8 cellular contexts compared by ENCODE assay signal in genomic region chr10:69237528-69238159, GRCh38. TPM values are rescaled to one million over a fixed set of nuclear protein-coding genes. Genes with fewer than 3 reads are reported as not detected.
DNase-seq lines count a peak whose midpoint lies in the region; ATAC-seq and TF ChIP-seq lines count a peak whose summit lies in the region.

No MANE protein-coding gene starts in this region.

- H3K79me2 ChIP-seq in DND-41 (ENCODE audit: insufficient read depth, low read length), result no peaks in the 10 kb centered on the region

- no peak overlapping the region for H3K4me2 ChIP-seq in DND-41 (ENCODE audit: insufficient read depth, low read length)

- H3K9me3 ChIP-seq in DND-41 (ENCODE audit: insufficient read depth, low read length, severe bottlenecking) (no peaks in the 10 kb centered on the region), testis (no peaks in the 10 kb centered on the region)

- CTCF ChIA-PET in RWPE1 (lab: Yijun Ruan, JAX), result interaction anchor here (0.6 to 1.6 kb wide), 5 partner anchors 82 to 175 kb away, joined by 3 to 5 read pairs (median 4); no protein-coding TSS in a partner anchor

- intact Hi-C loops in testis (cut with DNase I; ENCODE audit: low total_unique reads), result loop anchor here (5.0 kb wide), 1 partner anchor 155 kb away; no protein-coding TSS in a partner anchor

- no peak overlapping the region for H3K4me3 ChIP-seq in DND-41 (ENCODE audit: low read depth in 1 of 2, low read length in 2 of 2)
- no peak overlapping the region for H3K4me3 ChIP-seq in LNCaP clone FGC (ENCODE audit: low read depth, low read length)
- no peak overlapping the region for H3K4me3 ChIP-seq in fibroblast of villous mesenchyme (ENCODE audit: low read depth, low read length)
- H3K4me3 ChIP-seq in testis, result peak overlapping the region in 1 of 2 donors; percentile 9

- no peak overlapping the region for H3K27ac ChIP-seq in DND-41 (ENCODE audit: low read length)
- H3K27ac ChIP-seq in RWPE1, result no peak overlapping the region
- H3K27ac ChIP-seq in testis, result no peak overlapping the region

- H3K27me3 ChIP-seq in DND-41 (ENCODE audit: insufficient read depth, low read length, poor library complexity) (no peaks in the 10 kb centered on the region), testis (no peaks in the 10 kb centered on the region)

- H3K9ac ChIP-seq in DND-41 (ENCODE audit: low read depth, low read length), result no peak overlapping the region

- H3K4me1 ChIP-seq in DND-41 (ENCODE audit: insufficient read depth, low read length) (no peaks in the 10 kb centered on the region), testis (peaks cover 8% of the 10 kb centered on the region)

- peak overlapping the region; percentile 19; the same call in 1 of the 2 replicates for H2AFZ ChIP-seq in DND-41 (ENCODE audit: low read depth, low read length)

- TF ChIP-seq CTCF in DND-41 (IDR thresholded peaks at IDR 0.05; ENCODE audit: borderline replicate concordance, extremely low read depth, low read length, poor library complexity, severe bottlenecking) (peak; percentile 90), LNCaP clone FGC (IDR thresholded peaks at IDR 0.05; ENCODE audit: control insufficient read depth, extremely low read depth, insufficient read depth) (peak; percentile 95), RWPE1 (conservative IDR thresholded peaks at IDR 0.05; ENCODE audit: low read depth) (peak; percentile 93), fibroblast of villous mesenchyme (IDR thresholded peaks at IDR 0.05; ENCODE audit: insufficient read depth, low read depth, low read length) (peak; percentile 97), testis (IDR thresholded peaks at IDR 0.05) (peak; percentile 93 to 97 (median 94))

- H3K36me3 ChIP-seq in DND-41 (ENCODE audit: insufficient read depth, low read length), result no peaks in the 10 kb centered on the region
- no peaks in the 10 kb centered on the region for H3K36me3 ChIP-seq in testis (ENCODE audit: low read depth, missing control alignments)

- ATAC-seq in DND-41 (ENCODE audit: insufficient read depth, low read depth), result peak; percentile 100
- ATAC-seq in GM21723 (IDR thresholded peaks at IDR 0.05; ENCODE audit: unreplicated experiment), result peak; percentile 95

- POLR2A ChIA-PET in RWPE1 (lab: Yijun Ruan, JAX; ENCODE audit: low non-redundant PET), result no interaction called here

- DNase-seq in DND-41 (peak; percentile 83), LNCaP clone FGC (ENCODE audit: low read depth) (no peak), RWPE1 (ENCODE audit: low spot score) (peak; percentile 87), fibroblast of villous mesenchyme (ENCODE audit: low read depth) (peak; percentile 77), nucleus accumbens (lab: John Stamatoyannopoulos, UW) (peak in 53 of 56 donors; percentile 15 to 93 (median 71)), testis (peak; percentile 92)
- peak; percentile 79 for DNase-seq in activated T-helper 9 cell treated with anti-CD3 and anti-CD28 coated beads, Interleukin-2, amount 50 U/mL, for 16 hours (ENCODE audit: low read depth)

- no peaks in the 10 kb centered on the region for H4K20me1 ChIP-seq in DND-41 (ENCODE audit: insufficient read depth, low read length)

- WGBS in testis, 2 donors, result 17 to 20% methylated on average over 17 of the region's 17 CpGs

- no peak for TF ChIP-seq POLR2A in testis (IDR thresholded peaks at IDR 0.05)

RNA-seq across cellular contexts. Expression of gene HKDC1, which starts 17.5 kb away (rescaled TPM):
- 0.43 and 0.64 TPM in 2 replicates for total RNA-seq in fibroblast of villous mesenchyme
- total RNA-seq in testis, result 1 to 10 TPM; 1.9 to 5.4 TPM
- 4.4 TPM for polyA plus RNA-seq in testis (ENCODE audit: insufficient read depth, low read depth, low replicate concordance)

RNA-seq across cellular contexts. Expression of gene HK1, which starts 40.7 kb away (rescaled TPM):
- total RNA-seq in fibroblast of villous mesenchyme (86.7 and 91.1 TPM in 2 replicates), testis (100 to 1,000 TPM in 1 of 2 donors, 10 to 100 TPM in 1; 62.3 to 143 TPM)
- polyA plus RNA-seq in testis (ENCODE audit: insufficient read depth, low read depth, low replicate concordance), result 179 TPM

RNA-seq across cellular contexts. Expression of gene SUPV3L1, which starts 57.6 kb away (rescaled TPM):
- total RNA-seq in fibroblast of villous mesenchyme, result 22.5 and 28.5 TPM in 2 replicates
- 10 to 100 TPM; 62.8 to 80.4 TPM for total RNA-seq in testis
- 59.2 TPM for polyA plus RNA-seq in testis (ENCODE audit: insufficient read depth, low read depth, low replicate concordance)
